9 cellular contexts compared by ENCODE assay signal in genomic region chr1:21321963-21322680, GRCh38. TPM values are rescaled to one million over a fixed set of nuclear protein-coding genes. Genes with fewer than 3 reads are reported as not detected.
DNase-seq lines count a peak whose midpoint lies in the region; ATAC-seq, FAIRE-seq and TF ChIP-seq lines count a peak whose summit lies in the region.
"Had no signal": no experiment of that assay in that cellular context is flagged by ENCODE, and none has a peak within 500 bp of the region (broad histone marks: within the 10 kb centered on the region; RNA-seq: fewer than 3 reads in every experiment).

No MANE protein-coding gene starts in this region.

- H3K4me3 Mint-ChIP-seq in activated CD4-positive, alpha-beta memory T cell treated with anti-CD3 and anti-CD28 coated beads for 36 hours = peak overlapping the region; percentile 16
- peak overlapping the region; percentile 4 to 31 for H3K4me3 Mint-ChIP-seq in stimulated activated naive B cell treated with anti-CD40 and anti-IgM and Interleukin-4, amounts not matched to agents 10 μg/mL and 1 μg/mL and 100 μg/mL, for 72 hours

- H3K27me3 ChIP-seq in left ventricle myocardium inferior (ENCODE audit: low read depth) = no peaks in the 10 kb centered on the region

- no peaks in the 10 kb centered on the region for H3K27me3 Mint-ChIP-seq in activated CD4-positive, alpha-beta memory T cell treated with anti-CD3 and anti-CD28 coated beads for 36 hours
- no peaks in the 10 kb centered on the region for H3K27me3 Mint-ChIP-seq in stimulated activated naive B cell treated with anti-CD40 and anti-IgM and Interleukin-4, amounts not matched to agents 10 μg/mL and 1 μg/mL and 100 μg/mL, for 72 hours

- H3K36me3 Mint-ChIP-seq in activated CD4-positive, alpha-beta memory T cell treated with anti-CD3 and anti-CD28 coated beads for 36 hours = peaks cover 25% of the 10 kb centered on the region
- H3K36me3 Mint-ChIP-seq in stimulated activated naive B cell treated with anti-CD40 and anti-IgM and Interleukin-4, amounts not matched to agents 10 μg/mL and 1 μg/mL and 100 μg/mL, for 72 hours = peaks cover 16 to 36% of the 10 kb centered on the region in 2 donors

- peaks cover 98% of the 10 kb centered on the region for H3K4me1 ChIP-seq in left ventricle myocardium inferior

- peak overlapping the region; percentile 65 for H3K27ac Mint-ChIP-seq in activated CD4-positive, alpha-beta memory T cell treated with anti-CD3 and anti-CD28 coated beads for 36 hours
- peak overlapping the region; percentile 71 for H3K27ac Mint-ChIP-seq in stimulated activated naive B cell treated with anti-CD40 and anti-IgM and Interleukin-4, amounts not matched to agents 10 μg/mL and 1 μg/mL and 100 μg/mL, for 72 hours

- H3K9me3 Mint-ChIP-seq in activated CD4-positive, alpha-beta memory T cell treated with anti-CD3 and anti-CD28 coated beads for 36 hours = no peaks in the 10 kb centered on the region
- no peaks in the 10 kb centered on the region for H3K9me3 Mint-ChIP-seq in stimulated activated naive B cell treated with anti-CD40 and anti-IgM and Interleukin-4, amounts not matched to agents 10 μg/mL and 1 μg/mL and 100 μg/mL, for 72 hours

- POLR2A ChIA-PET in activated CD4-positive, alpha-beta memory T cell treated with anti-CD3 and anti-CD28 coated beads for 36 hours (lab: Charles Lee) = interaction anchor here (1.4 kb wide), 1 partner anchor 28 kb away, joined by 8 read pairs; no protein-coding TSS in a partner anchor

- H3K4me3 ChIP-seq in left ventricle myocardium inferior = no peak overlapping the region

- FAIRE-seq in urothelium cell line (lab: Jason Lieb, UNC) = no peak
- FAIRE-seq: A204.1 had no signal

- ATAC-seq in stimulated activated naive B cell treated with anti-CD40 and anti-IgM and Interleukin-4, amounts not matched to agents 10 μg/mL and 1 μg/mL and 100 μg/mL, for 72 hours (replicated peaks) = no peak
- ATAC-seq in HG03442 (IDR thresholded peaks at IDR 0.05; ENCODE audit: unreplicated experiment) (no peak), GM21825 (IDR thresholded peaks at IDR 0.05; ENCODE audit: unreplicated experiment) (no peak)

- peaks cover 62% of the 10 kb centered on the region for H3K4me1 Mint-ChIP-seq in activated CD4-positive, alpha-beta memory T cell treated with anti-CD3 and anti-CD28 coated beads for 36 hours (ENCODE audit: low read depth)
- H3K4me1 Mint-ChIP-seq in stimulated activated naive B cell treated with anti-CD40 and anti-IgM and Interleukin-4, amounts not matched to agents 10 μg/mL and 1 μg/mL and 100 μg/mL, for 72 hours = peaks cover 64 to 91% of the 10 kb centered on the region in 2 donors

- peak overlapping the region; percentile 89 for H3K27ac ChIP-seq in left ventricle myocardium inferior (replicated peaks)

- no peaks in the 10 kb centered on the region for H3K9me3 ChIP-seq in left ventricle myocardium inferior (replicated peaks)

- TF ChIP-seq CTCF in left ventricle myocardium inferior (IDR thresholded peaks at IDR 0.05; ENCODE audit: borderline replicate concordance) = no peak

- no peaks in the 10 kb centered on the region for H3K36me3 ChIP-seq in left ventricle myocardium inferior

- intact Hi-C loops in activated CD4-positive, alpha-beta memory T cell treated with anti-CD3 and anti-CD28 coated beads for 36 hours (cut with micrococcal nuclease) = no loop called here
- intact Hi-C loops in left ventricle myocardium inferior (cut with micrococcal nuclease) = no loop called here

- DNase-seq in NCI-H1417 (lab: John Stamatoyannopoulos, UW) (peak in 2 of 3 experiments; percentile 10 to 34), NCI-H1417 treated with DMSO at 0.1 percent for 48 hours (lab: John Stamatoyannopoulos, UW) (no peak), left ventricle myocardium inferior (no peak), urothelium cell line (ENCODE audit: low spot score) (no peak)
- no peak for DNase-seq in activated CD4-positive, alpha-beta memory T cell treated with anti-CD3 and anti-CD28 coated beads for 36 hours
- DNase-seq in stimulated activated naive B cell treated with anti-CD40 and anti-IgM and Interleukin-4, amounts not matched to agents 10 μg/mL and 1 μg/mL and 100 μg/mL, for 72 hours = no peak

- CTCF ChIA-PET in activated CD4-positive, alpha-beta memory T cell treated with anti-CD3 and anti-CD28 coated beads for 36 hours (lab: Charles Lee) = interaction anchor here (0.6 to 6.7 kb wide), 5 partner anchors 13 to 68 kb away, joined by 3 to 83 read pairs (median 12); no protein-coding TSS in a partner anchor

RNA-seq across cellular contexts. Expression of gene ECE1, which starts 31.9 kb away (rescaled TPM):
- total RNA-seq in activated CD4-positive, alpha-beta memory T cell treated with anti-CD3 and anti-CD28 coated beads for 36 hours = 100 to 1,000 TPM; 137 to 144 TPM
- total RNA-seq in left ventricle myocardium inferior = 54.7 TPM

Comparison
In these comparisons a context has a peak if more than half of its experiments do, and no peak if none do; other contexts are left out.
1. DNase-seq: peak in NCI-H1417 (2 of 3); none in NCI-H1417 treated with DMSO at 0.1 percent for 48 hours (single experiment), activated CD4-positive, alpha-beta memory T cell treated with anti-CD3 and anti-CD28 coated beads for 36 hours (single experiment), left ventricle myocardium inferior (single experiment), stimulated activated naive B cell treated with anti-CD40 and anti-IgM and Interleukin-4, amounts not matched to agents 10 μg/mL and 1 μg/mL and 100 μg/mL, for 72 hours (single experiment) and urothelium cell line (single experiment).